Comparison of ENCODE assay signal across 15 cellular contexts in genomic region chr20:45938727-45939438, GRCh38. TPM values are rescaled to one million over a fixed set of nuclear protein-coding genes. Genes with fewer than 3 reads are reported as not detected.
A peak's percentile ranks its signal among the peaks of the same experiment; 100 is the strongest.
DNase-seq lines count a peak whose midpoint lies in the region; ATAC-seq and TF ChIP-seq lines count a peak whose summit lies in the region.
"Had no signal": no experiment of that assay in that cellular context is flagged by ENCODE, and none has a peak within 500 bp of the region (broad histone marks: within the 10 kb centered on the region; RNA-seq: fewer than 3 reads in every experiment).

No MANE protein-coding gene starts in this region.

- POLR2A ChIA-PET in CD4-positive, alpha-beta memory T cell (lab: Charles Lee; ENCODE audit: partially characterized antibody): interaction anchor here (0.9 to 7.4 kb wide), 5 partner anchors 9 to 82 kb away, joined by 3 to 245 read pairs (median 8); partner anchors contain the start of genes ACOT8, CTSA, NEURL2 and ZNF335

- H3K4me2 ChIP-seq in mesenchymal stem cell (ENCODE audit: low read length, poor library complexity, severe bottlenecking): no peak overlapping the region
- H3K4me2 ChIP-seq: smooth muscle cell had no signal

- H3K9ac ChIP-seq in mesenchymal stem cell (ENCODE audit: low read length): peak overlapping the region; percentile 35

- H3K27me3 ChIP-seq in CD4-positive, alpha-beta memory T cell (ENCODE audit: insufficient read depth, low read length): no peaks in the 10 kb centered on the region
- H3K27me3 ChIP-seq in H7 (ENCODE audit: control insufficient read depth, insufficient read depth, low read length): no peaks in the 10 kb centered on the region
- H3K27me3 ChIP-seq in mesenchymal stem cell (ENCODE audit: control insufficient read depth in 1 of 2, insufficient read depth in 1 of 2, low read length in 2 of 2): no peaks in the 10 kb centered on the region
- H3K27me3 ChIP-seq: stomach had no signal

- peaks cover 31 to 62% of the 10 kb centered on the region in 2 donors for H3K36me3 Mint-ChIP-seq in CD4-positive, alpha-beta memory T cell
- peaks cover 5% of the 10 kb centered on the region for H3K36me3 Mint-ChIP-seq in activated naive CD8-positive, alpha-beta T cell

- H3K27ac ChIP-seq in CD4-positive, alpha-beta memory T cell (ENCODE audit: low read depth, low read length): no peak overlapping the region
- H3K27ac ChIP-seq in mesenchymal stem cell (ENCODE audit: low read length, poor library complexity, severe bottlenecking): no peak overlapping the region
- H3K27ac ChIP-seq: stomach, WERI-Rb-1 had no signal

- H3K23ac ChIP-seq in mesenchymal stem cell (ENCODE audit: low read length in 2 of 2): no peak overlapping the region

- H3K4me3 Mint-ChIP-seq in CD4-positive, alpha-beta memory T cell: no peak overlapping the region
- H3K4me3 Mint-ChIP-seq in activated naive CD8-positive, alpha-beta T cell: no peak overlapping the region

- peaks cover 29% of the 10 kb centered on the region for H3K79me1 ChIP-seq in mesenchymal stem cell (replicated peaks; ENCODE audit: low read length, poor library complexity, severe bottlenecking)

- H3K4me1 Mint-ChIP-seq in CD4-positive, alpha-beta memory T cell: peaks cover 12 to 41% (median 24%) of the 10 kb centered on the region in 4 donors
- H3K4me1 Mint-ChIP-seq in activated naive CD8-positive, alpha-beta T cell (ENCODE audit: low read depth): peaks cover 26% of the 10 kb centered on the region

- H4K8ac ChIP-seq in mesenchymal stem cell (ENCODE audit: low read length): no peak overlapping the region

- H2AK5ac ChIP-seq in mesenchymal stem cell (ENCODE audit: low read length, severe bottlenecking): no peak overlapping the region

- no peak overlapping the region for H4K91ac ChIP-seq in mesenchymal stem cell (ENCODE audit: low read length)

- no peak overlapping the region for H3K4me3 ChIP-seq in CD4-positive, alpha-beta memory T cell (ENCODE audit: low read length in 2 of 2)
- H3K4me3 ChIP-seq in H7 (ENCODE audit: insufficient read depth, low read depth, low read length): no peak overlapping the region
- H3K4me3 ChIP-seq in mesenchymal stem cell (ENCODE audit: insufficient read depth in 1 of 2, low read depth in 1 of 2, low read length in 2 of 2): no peak overlapping the region
- H3K4me3 ChIP-seq in foreskin fibroblast (ENCODE audit: low read depth in 1 of 2, low read length in 2 of 2): no peak overlapping the region
- H3K4me3 ChIP-seq: smooth muscle cell, stomach had no signal

- no peak for ATAC-seq in GM21786 (IDR thresholded peaks at IDR 0.05; ENCODE audit: unreplicated experiment)

- DNase-seq in CD4-positive, alpha-beta memory T cell: no peak
- DNase-seq in H7 (peak; percentile 88), mesenchymal stem cell (no peak), erythroblast (lab: John Stamatoyannopoulos, UW) (no peak), foreskin fibroblast (no peak)
- DNase-seq: amniotic stem cell, C1 segment of cervical spinal cord, DND-41, kidney glomerular epithelial cell, NCI-H187, stomach, WERI-Rb-1 had no signal

- no peak for TF ChIP-seq CTCF in foreskin fibroblast (IDR thresholded peaks at IDR 0.05; ENCODE audit: low read depth, low read length)

- H2BK12ac ChIP-seq in mesenchymal stem cell (ENCODE audit: low read length in 2 of 2): no peak overlapping the region

- no peak overlapping the region for H2BK15ac ChIP-seq in mesenchymal stem cell (ENCODE audit: low read depth, poor library complexity, severe bottlenecking)

- peaks cover 28% of the 10 kb centered on the region for H3K4me1 ChIP-seq in CD4-positive, alpha-beta memory T cell (ENCODE audit: insufficient read depth, low read length)
- peaks cover 3% of the 10 kb centered on the region for H3K4me1 ChIP-seq in mesenchymal stem cell (ENCODE audit: control insufficient read depth, insufficient read depth, low read depth, low read length)

- H2BK120ac ChIP-seq in mesenchymal stem cell (ENCODE audit: low read depth, low read length): no peak overlapping the region

- H3K27ac Mint-ChIP-seq in CD4-positive, alpha-beta memory T cell: peak overlapping the region in 5 of 7 donors; percentile 75 to 94 (median 84)
- peak overlapping the region; percentile 55 for H3K27ac Mint-ChIP-seq in activated naive CD8-positive, alpha-beta T cell

- TF ChIP-seq POLR2A in erythroblast (IDR thresholded peaks at IDR 0.05; ENCODE audit: low read length): no peak

- no peaks in the 10 kb centered on the region for H3K9me3 Mint-ChIP-seq in CD4-positive, alpha-beta memory T cell
- no peaks in the 10 kb centered on the region for H3K9me3 Mint-ChIP-seq in activated naive CD8-positive, alpha-beta T cell (ENCODE audit: low read depth)

- H3K4ac ChIP-seq in mesenchymal stem cell (ENCODE audit: low read depth in 1 of 2, low read length in 2 of 2): no peak overlapping the region

- peaks cover 62% of the 10 kb centered on the region for H3K36me3 ChIP-seq in CD4-positive, alpha-beta memory T cell (ENCODE audit: insufficient read depth, low read length)
- H3K36me3 ChIP-seq in H7 (replicated peaks; ENCODE audit: control insufficient read depth, insufficient read depth, low read length): peaks cover 40% of the 10 kb centered on the region
- H3K36me3 ChIP-seq in mesenchymal stem cell (ENCODE audit: control insufficient read depth in 1 of 2, insufficient read depth in 2 of 2, low read depth in 1 of 2, low read length in 2 of 2): peaks cover 55 to 58% of the 10 kb centered on the region in 2 experiments

- H3K27me3 Mint-ChIP-seq in CD4-positive, alpha-beta memory T cell: no peaks in the 10 kb centered on the region
- H3K27me3 Mint-ChIP-seq in activated naive CD8-positive, alpha-beta T cell: no peaks in the 10 kb centered on the region

- no peak overlapping the region for H3K18ac ChIP-seq in mesenchymal stem cell (ENCODE audit: low read depth in 1 of 2, low read length in 2 of 2)

- 93% methylated on average over 9 of the region's 13 CpGs for WGBS in mesenchymal stem cell

- no peak overlapping the region for H2BK5ac ChIP-seq in mesenchymal stem cell (ENCODE audit: low read depth, low read length, poor library complexity, severe bottlenecking)

- no peaks in the 10 kb centered on the region for H3K9me3 ChIP-seq in CD4-positive, alpha-beta memory T cell (ENCODE audit: control insufficient read depth in 1 of 2, low read length in 2 of 2)
- H3K9me3 ChIP-seq in mesenchymal stem cell (ENCODE audit: control insufficient read depth, low read length): no peaks in the 10 kb centered on the region
- H3K9me3 ChIP-seq: stomach had no signal

- intact Hi-C loops in CD4-positive, alpha-beta memory T cell (cut with micrococcal nuclease): no loop called here

- CTCF ChIA-PET in CD4-positive, alpha-beta memory T cell (lab: Charles Lee; ENCODE audit: partially characterized antibody): interaction anchor here (1.2 to 8.7 kb wide), 3 partner anchors 25 to 50 kb away, joined by 3 to 91 read pairs (median 3); partner anchors contain the start of gene ZNF335

- no peak overlapping the region for H3K14ac ChIP-seq in mesenchymal stem cell (ENCODE audit: low read length in 2 of 2)

- H2AFZ ChIP-seq in mesenchymal stem cell (ENCODE audit: low read depth, low read length): no peak overlapping the region

RNA-seq across cellular contexts. Expression of gene PCIF1, which starts 4.4 kb away (rescaled TPM):
- total RNA-seq in CD4-positive, alpha-beta memory T cell: 10 to 100 TPM; 63.1 to 69.4 TPM
- polyA plus RNA-seq in CD4-positive, alpha-beta memory T cell: 10 to 100 TPM; 70.9 to 83.4 TPM
- 22.8 and 28.4 TPM in 2 replicates for total RNA-seq in H7 (2014; rRNA removed; shearing (Covaris generic))
- polyA plus RNA-seq in mesenchymal stem cell (2013, experiment 1 of 2): 16.7 TPM
- polyA plus RNA-seq in mesenchymal stem cell (2013, experiment 2 of 2): 17.3 TPM

RNA-seq across cellular contexts. Expression of gene PLTP, which starts 26.9 kb away (rescaled TPM):
- total RNA-seq in CD4-positive, alpha-beta memory T cell: under 1 TPM in 1 of 2 experiments, not detected in 1; 0.19 TPM
- under 1 TPM; 0.29 to 0.69 TPM for polyA plus RNA-seq in CD4-positive, alpha-beta memory T cell
- 87.3 and 104 TPM in 2 replicates for total RNA-seq in H7 (2014; rRNA removed; shearing (Covaris generic))
- polyA plus RNA-seq in mesenchymal stem cell (2013, experiment 1 of 2): 175 TPM
- 164 TPM for polyA plus RNA-seq in mesenchymal stem cell (2013, experiment 2 of 2)

RNA-seq across cellular contexts. Expression of gene ZNF335, which starts 33.1 kb away (rescaled TPM):
- total RNA-seq in CD4-positive, alpha-beta memory T cell: 10 to 100 TPM; 62.5 to 63.2 TPM
- 10 to 100 TPM in 1 of 2 donors, 1 to 10 TPM in 1; 6.4 to 16.5 TPM for polyA plus RNA-seq in CD4-positive, alpha-beta memory T cell
- 15.0 and 18.1 TPM in 2 replicates for total RNA-seq in H7 (2014; rRNA removed; shearing (Covaris generic))
- polyA plus RNA-seq in mesenchymal stem cell (2013, experiment 1 of 2): 9.5 TPM
- polyA plus RNA-seq in mesenchymal stem cell (2013, experiment 2 of 2): 9.3 TPM

RNA-seq across cellular contexts. Expression of gene CTSA, which starts 47.7 kb away (rescaled TPM):
- 100 to 1,000 TPM; 102 to 103 TPM for total RNA-seq in CD4-positive, alpha-beta memory T cell
- 100 to 1,000 TPM; 143 to 165 TPM for polyA plus RNA-seq in CD4-positive, alpha-beta memory T cell
- total RNA-seq in H7 (2014; rRNA removed; shearing (Covaris generic)): 38.7 and 41.8 TPM in 2 replicates
- 373 TPM for polyA plus RNA-seq in mesenchymal stem cell (2013, experiment 1 of 2)
- polyA plus RNA-seq in mesenchymal stem cell (2013, experiment 2 of 2): 366 TPM

RNA-seq across cellular contexts. Expression of gene NEURL2, which starts 47.9 kb away (rescaled TPM):
- 1 to 10 TPM; 5.5 to 5.6 TPM for total RNA-seq in CD4-positive, alpha-beta memory T cell
- under 1 TPM; 0.29 to 0.75 TPM for polyA plus RNA-seq in CD4-positive, alpha-beta memory T cell
- 8.1 and 10.2 TPM in 2 replicates for total RNA-seq in H7 (2014; rRNA removed; shearing (Covaris generic))
- polyA plus RNA-seq in mesenchymal stem cell (2013, experiment 1 of 2): 4.3 TPM
- 3.6 TPM for polyA plus RNA-seq in mesenchymal stem cell (2013, experiment 2 of 2)

Comparison
In these comparisons a context has a peak if more than half of its experiments do, and no peak if none do; other contexts are left out.
1. RNA of gene PLTP, which starts 26.9 kb away (total RNA-seq): 87.3 to 104 TPM in H7; 0.19 TPM in CD4-positive, alpha-beta memory T cell; every median in the first group is over 10 times any median in the second.